ENCODE assay signal across 11 cellular contexts in the genomic region with DNA sequence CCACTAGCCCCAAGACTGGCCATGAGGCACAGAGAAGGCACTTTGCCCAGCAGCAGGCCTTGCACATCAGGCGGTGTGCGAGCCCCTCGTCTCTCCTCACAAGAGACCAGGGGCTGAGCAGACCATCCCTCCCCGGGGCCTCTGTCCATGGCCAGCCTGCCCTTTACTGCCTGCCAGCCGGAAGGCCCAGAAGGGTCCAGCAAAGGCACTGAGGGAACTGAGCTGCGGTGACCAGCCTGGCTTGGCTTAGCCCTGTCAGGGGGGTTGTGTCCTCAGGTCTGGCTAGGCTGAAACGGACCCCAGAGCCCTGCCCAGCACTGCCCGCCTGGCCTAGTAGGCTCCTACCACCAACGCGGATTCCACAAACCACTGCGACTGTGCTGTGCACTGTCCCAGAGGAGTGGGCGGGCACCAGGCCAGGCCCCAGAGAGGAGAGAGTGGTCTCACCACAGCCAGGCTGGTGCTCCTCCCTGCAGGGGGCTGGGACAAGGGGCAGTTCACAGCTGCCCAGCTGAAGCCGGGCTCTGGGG. TPM values are rescaled to one million over a fixed set of nuclear protein-coding genes. Genes with fewer than 3 reads are reported as not detected.
A peak's percentile ranks its signal among the peaks of the same experiment; 100 is the strongest.
DNase-seq lines count a peak whose midpoint lies in the region; ATAC-seq, FAIRE-seq and TF ChIP-seq lines count a peak whose summit lies in the region.
"Had no signal": no experiment of that assay in that cellular context is flagged by ENCODE, and none has a peak within 500 bp of the region (broad histone marks: within the 10 kb centered on the region; RNA-seq: fewer than 3 reads in every experiment).

No MANE protein-coding gene starts in this region.

- no peak overlapping the region for H2BK15ac ChIP-seq in H1 (ENCODE audit: low read length)

- CTCF ChIA-PET in H1 (lab: Charles Lee; ENCODE audit: partially characterized antibody), result interaction anchor here (0.7 to 3.4 kb wide), 10 partner anchors 14 to 181 kb away, joined by 3 to 37 read pairs (median 4); partner anchors contain the start of gene NUDCD3

- H3K27ac ChIP-seq in GM23338 (ENCODE audit: low read depth) (no peak overlapping the region), H1 (ENCODE audit: low read depth, low read length) (no peak overlapping the region), lung (ENCODE audit: low read depth in 1 of 2, low read length in 1 of 2) (peak overlapping the region in 1 of 2 donors; percentile 57), stomach (no peak overlapping the region)

- no peak overlapping the region for H2AK5ac ChIP-seq in H1 (ENCODE audit: low read depth, low read length)

- H4K20me1 ChIP-seq in GM23338 (replicated peaks; ENCODE audit: insufficient read depth) (no peaks in the 10 kb centered on the region), H1 (replicated peaks in 1 of 2; ENCODE audit: control insufficient read depth in 1 of 2, insufficient read depth in 2 of 2, low read length in 2 of 2) (no peaks in the 10 kb centered on the region)

- H4K8ac ChIP-seq in H1 (ENCODE audit: extremely low read depth, insufficient read depth, low read length), result no peak overlapping the region

- H3K79me2 ChIP-seq in GM23338 (replicated peaks; ENCODE audit: insufficient read depth), result no peaks in the 10 kb centered on the region
- no peaks in the 10 kb centered on the region for H3K79me2 ChIP-seq in H1 (ENCODE audit: control insufficient read depth in 1 of 2, insufficient read depth in 2 of 2, low read length in 2 of 2)

- H2BK20ac ChIP-seq in H1 (ENCODE audit: low read length), result no peak overlapping the region

- H3K4me2 ChIP-seq in GM23338 (peak overlapping the region; percentile 90), H1 (ENCODE audit: insufficient read depth in 1 of 2, low read depth in 2 of 2, low read length in 2 of 2) (peak overlapping the region; percentile 86 to 87)

- H3K4me1 Mint-ChIP-seq in GM23338, result no peaks in the 10 kb centered on the region

- H3K23me2 ChIP-seq in H1 (ENCODE audit: low read depth, low read length), result peaks cover 8% of the 10 kb centered on the region; the same call in 1 of the 2 replicates

- no peaks in the 10 kb centered on the region for H3K36me3 Mint-ChIP-seq in GM23338 (ENCODE audit: low read depth)

- H3K18ac ChIP-seq in H1 (ENCODE audit: extremely low read depth, low read length), result peak overlapping the region; percentile 51

- no peak for TF ChIP-seq CTCF in GM23338 (conservative IDR thresholded peaks at IDR 0.05; ENCODE audit: low read depth in 2 of 2)
- TF ChIP-seq CTCF in H1 (IDR thresholded peaks at IDR 0.05; ENCODE audit: control extremely low read depth in 1 of 3, insufficient read depth in 1 of 3, low read depth in 1 of 3, low read length in 3 of 3), result no peak
- TF ChIP-seq CTCF in lung (IDR thresholded peaks at IDR 0.05; ENCODE audit: control extremely low read depth, extremely low read depth), result no peak
- TF ChIP-seq CTCF in stomach (IDR thresholded peaks at IDR 0.05), result no peak

- POLR2A ChIA-PET in H1 (lab: Charles Lee; ENCODE audit: partially characterized antibody), result interaction anchor here (1.1 to 1.7 kb wide), 2 partner anchors 37 to 180 kb away, joined by 4 read pairs; no protein-coding TSS in a partner anchor

- H3K27ac Mint-ChIP-seq in GM23338, result no peak overlapping the region
- H3K27ac Mint-ChIP-seq: activated T-helper 17 cell treated with anti-CD3 and anti-CD28 coated beads, Interleukin-2, amount 50 U/mL, for 72 hours had no signal

- H3K14ac ChIP-seq in H1 (ENCODE audit: insufficient read length), result no peak overlapping the region

- 0 out of 2 replicates have a peak overlapping the region, but pooled peaks have one; percentile 50 for H2BK12ac ChIP-seq in H1 (ENCODE audit: low read depth, low read length)

- peak overlapping the region; percentile 99 for H2AFZ ChIP-seq in GM23338
- no peak overlapping the region for H2AFZ ChIP-seq in H1 (ENCODE audit: low read length)

- no peak overlapping the region for H3K9ac ChIP-seq in H1 (replicated peaks in 1 of 4; ENCODE audit: extremely low read depth in 1 of 4, low read depth in 3 of 4, low read length in 3 of 4)

- no peaks in the 10 kb centered on the region for H3K79me1 ChIP-seq in H1 (ENCODE audit: low read depth, low read length)

- no peak overlapping the region for H3K4ac ChIP-seq in H1 (replicated peaks; ENCODE audit: insufficient read length, low read depth, low read length)

- TF ChIP-seq EP300 in H1 (IDR thresholded peaks at IDR 0.05; ENCODE audit: borderline replicate concordance in 1 of 2, low read depth in 2 of 2, low read length in 2 of 2) (no peak), stomach (IDR thresholded peaks at IDR 0.05) (no peak)

- H4K5ac ChIP-seq in H1 (ENCODE audit: insufficient read length, low read depth, low read length), result no peak overlapping the region

- TF ChIP-seq RAD21 in H1 (IDR thresholded peaks at IDR 0.05 in 1 of 2, conservative IDR thresholded peaks at IDR 0.05 in 1 of 2; ENCODE audit: low read depth in 2 of 2, low read length in 2 of 2), result no peak

- no peak overlapping the region for H2BK5ac ChIP-seq in H1 (ENCODE audit: low read depth, low read length)

- no peak overlapping the region for H3K56ac ChIP-seq in H1 (replicated peaks; ENCODE audit: insufficient read length, low read depth, low read length)

- H3F3A ChIP-seq in GM23338 (replicated peaks; ENCODE audit: low read depth), result no peaks in the 10 kb centered on the region

- intact Hi-C loops in stomach (cut with DNase I; ENCODE audit: low total_unique reads), result loop anchor here (10.0 kb wide), 1 partner anchor 64 kb away; no protein-coding TSS in a partner anchor

- no peaks in the 10 kb centered on the region for H3K9me3 Mint-ChIP-seq in GM23338
- H3K9me3 Mint-ChIP-seq: activated T-helper 17 cell treated with anti-CD3 and anti-CD28 coated beads, Interleukin-2, amount 50 U/mL, for 72 hours had no signal

- no peak for DNase-seq in GM23338 (ENCODE audit: low spot score)
- peak in 1 of 2 experiments; percentile 62 for DNase-seq in H1 (ENCODE audit: low read depth in 1 of 2, low spot score in 2 of 2)
- DNase-seq in lung (ENCODE audit: low spot score), result peak; percentile 28
- peak; percentile 22 for DNase-seq in stomach
- DNase-seq in HPDE6-E6E7 (ENCODE audit: extremely low spot score), result no peak
- no peak for DNase-seq in T-helper 2 cell
- DNase-seq: activated CD4-positive, CD25-positive, alpha-beta regulatory T cell treated with anti-CD3 and anti-CD28 coated beads, Interleukin-2, amount 50 U/mL, for 72 hours; NCI-H226; stimulated activated naive CD8-positive, alpha-beta T cell treated with anti-CD3 and anti-CD28 coated beads, Interleukin-15, Interleukin-2, amounts not matched to agents 100 U/mL and 50 U/mL, for 24 hours had no signal

- H3K36me3 ChIP-seq in GM23338 (ENCODE audit: insufficient read depth) (no peaks in the 10 kb centered on the region), H1 (ENCODE audit: control insufficient read depth in 2 of 4, insufficient read depth in 4 of 4, low read length in 3 of 4) (no peaks in the 10 kb centered on the region), lung (ENCODE audit: control insufficient read depth in 2 of 2, insufficient read depth in 2 of 2, low read length in 2 of 2) (no peaks in the 10 kb centered on the region), stomach (no peaks in the 10 kb centered on the region)

- no peak overlapping the region for H4K91ac ChIP-seq in H1 (replicated peaks; ENCODE audit: insufficient read length, low read length)

- no peak overlapping the region for H3K4me3 Mint-ChIP-seq in GM23338

- H3K27me3 Mint-ChIP-seq in GM23338 (ENCODE audit: insufficient read depth, low read depth, poor library complexity), result peaks cover 31% of the 10 kb centered on the region

- no peaks in the 10 kb centered on the region for H3K9me3 ChIP-seq in H1 (ENCODE audit: insufficient read depth in 2 of 2, low read depth in 1 of 2, low read length in 1 of 2)
- peaks cover 0 to 4% of the 10 kb centered on the region in 2 donors for H3K9me3 ChIP-seq in lung (ENCODE audit: control insufficient read depth in 2 of 2, insufficient read depth in 1 of 2, low read length in 1 of 2)
- H3K9me3 ChIP-seq in stomach, result no peaks in the 10 kb centered on the region

- no peak overlapping the region for H3K23ac ChIP-seq in H1 (ENCODE audit: insufficient read length)

- TF ChIP-seq POLR2A in H1 (IDR thresholded peaks at IDR 0.05; ENCODE audit: control extremely low read depth in 1 of 2, low read depth in 2 of 2, low read length in 2 of 2), result no peak
- no peak for TF ChIP-seq POLR2A in stomach (IDR thresholded peaks at IDR 0.05)

- no peaks in the 10 kb centered on the region for H3K4me1 ChIP-seq in GM23338 (ENCODE audit: insufficient read depth)
- peaks cover 0 to 8% (median 6%) of the 10 kb centered on the region in 4 experiments; a peak in 4 of 7 replicates for H3K4me1 ChIP-seq in H1 (replicated peaks in 1 of 4; ENCODE audit: control insufficient read depth in 3 of 4, insufficient read depth in 4 of 4, low read length in 3 of 4)
- peaks cover 0 to 5% of the 10 kb centered on the region in 2 donors for H3K4me1 ChIP-seq in lung (ENCODE audit: control insufficient read depth in 2 of 2, insufficient read depth in 2 of 2, low read length in 2 of 2)
- H3K4me1 ChIP-seq in stomach, result peaks cover 0 to 12% (median 10%) of the 10 kb centered on the region in 4 donors

- ATAC-seq in GM23338 (peak; percentile 8; the same call in 2 of the 3 replicates), lung (ENCODE audit: insufficient read depth, low FRiP score) (no peak), HG02763 (IDR thresholded peaks at IDR 0.05; ENCODE audit: unreplicated experiment) (no peak)

- FAIRE-seq in H1 (lab: Jason Lieb, UNC), result no peak

- no peak overlapping the region for H2BK120ac ChIP-seq in H1 (replicated peaks; ENCODE audit: low read depth, low read length)

- peak overlapping the region; percentile 75; the same call in 1 of the 2 replicates for H3K4me3 ChIP-seq in GM23338
- peak overlapping the region in 1 of 4 experiments; percentile 57; a peak in 1 of 8 replicates for H3K4me3 ChIP-seq in H1 (ENCODE audit: extremely low read depth in 1 of 4, insufficient read depth in 2 of 4, low read depth in 3 of 4, low read length in 4 of 4)
- H3K4me3 ChIP-seq in lung, result no peak overlapping the region
- no peak overlapping the region for H3K4me3 ChIP-seq in stomach

- WGBS in H1 (ENCODE audit: extremely low coverage in 1 of 2, insufficient coverage in 1 of 2, insufficient read length in 1 of 2, insufficient replicate concordance in 2 of 2, low coverage in 1 of 2, low lambda C conversion rate in 2 of 2, missing lambda C conversion rate in 1 of 2), 2 experiments, result 83% methylated on average over 12 of the region's 13 CpGs; no CpG with 5 or more reads in 1 of the 2 experiments
- 92 to 95% methylated on average over 12 to 13 of the region's 13 CpGs for WGBS in lung, 2 donors
- 80 to 93% (median 87%) methylated on average over 5 to 13 of the region's 13 CpGs for whole genome bisulfite sequencing in stomach, 5 donors

- peaks cover 39% of the 10 kb centered on the region for H3K27me3 ChIP-seq in GM23338 (ENCODE audit: insufficient read depth)
- peaks cover 14 to 31% (median 28%) of the 10 kb centered on the region in 4 experiments; a peak in 6 of 7 replicates for H3K27me3 ChIP-seq in H1 (replicated peaks in 1 of 4; ENCODE audit: control insufficient read depth in 3 of 4, extremely low read depth in 1 of 4, insufficient read depth in 3 of 4, low read length in 3 of 4)
- H3K27me3 ChIP-seq in lung (ENCODE audit: control insufficient read depth, insufficient read depth), result no peaks in the 10 kb centered on the region
- peaks cover 0 to 36% (median 14%) of the 10 kb centered on the region in 3 donors for H3K27me3 ChIP-seq in stomach

- H3K9me2 ChIP-seq in GM23338 (ENCODE audit: insufficient read depth), result no peaks in the 10 kb centered on the region

RNA-seq across cellular contexts. Expression of gene CAMK2B, which starts 16.6 kb away (rescaled TPM):
- total RNA-seq in GM23338 (2014; rRNA removed; shearing (Covaris generic)), result not detected in 2 replicates
- polyA plus RNA-seq in GM23338 (2016; fragmentation: Nextera tagmentation; extraction: Ambion mirVana) (not detected in 2 replicates), H1 (2011; rRNA removed) (0.05 and 0.14 TPM in 2 replicates), lung (under 1 TPM; 0.12 to 0.25 TPM), stomach (10 to 100 TPM in 1 of 3 donors, 1 to 10 TPM in 2; 2.9 to 28.4 (median 6.2) TPM)
- total RNA-seq in H1 (2021; fragmentation: NEBNext Ultra II Directional; extraction: Animal tissue kit (Norgen Biotek cat#: 25700)), result 0.15 and 0.17 TPM in 2 replicates
- polyA plus RNA-seq in H1 (2011; cell fraction: cytosol; rRNA removed), result 0.39 TPM
- polyA plus RNA-seq in H1 (2011; cell fraction: nucleus; rRNA removed), result 0.23 TPM
- polyA plus RNA-seq in H1 (2012, experiment 1 of 2), result 0.04 to 0.09 TPM (median 0.09 TPM) in 3 of 4 replicates, not detected in the other
- polyA plus RNA-seq in H1 (2012, experiment 2 of 2), result not detected
- polyA plus RNA-seq in H1 (2013, experiment 1 of 2), result 0.02 TPM
- polyA plus RNA-seq in H1 (2013, experiment 2 of 2), result 0.02 TPM
- polyA minus RNA-seq in H1 (2011; rRNA and poly(A)+ RNA removed), result not detected in 2 replicates
- not detected for polyA minus RNA-seq in H1 (2011; cell fraction: cytosol; rRNA and poly(A)+ RNA removed)
- polyA minus RNA-seq in H1 (2011; cell fraction: nucleus; rRNA and poly(A)+ RNA removed), result not detected
- total RNA-seq in lung (under 1 TPM; 0.40 to 0.80 TPM), stomach (1 to 10 TPM in 2 of 5 donors, under 1 TPM in 1, not detected in 2; 0.92 to 7.6 (median 4.6) TPM)

Comparison
In these comparisons a context has a peak if more than half of its experiments do, and no peak if none do; other contexts are left out.
1. DNase-seq: peak in lung (single experiment) and stomach (single experiment); none in GM23338 (single experiment), HPDE6-E6E7 (single experiment) and T-helper 2 cell (0 of 5).